ENCODE assay signal across 8 cellular contexts in the genomic region with DNA sequence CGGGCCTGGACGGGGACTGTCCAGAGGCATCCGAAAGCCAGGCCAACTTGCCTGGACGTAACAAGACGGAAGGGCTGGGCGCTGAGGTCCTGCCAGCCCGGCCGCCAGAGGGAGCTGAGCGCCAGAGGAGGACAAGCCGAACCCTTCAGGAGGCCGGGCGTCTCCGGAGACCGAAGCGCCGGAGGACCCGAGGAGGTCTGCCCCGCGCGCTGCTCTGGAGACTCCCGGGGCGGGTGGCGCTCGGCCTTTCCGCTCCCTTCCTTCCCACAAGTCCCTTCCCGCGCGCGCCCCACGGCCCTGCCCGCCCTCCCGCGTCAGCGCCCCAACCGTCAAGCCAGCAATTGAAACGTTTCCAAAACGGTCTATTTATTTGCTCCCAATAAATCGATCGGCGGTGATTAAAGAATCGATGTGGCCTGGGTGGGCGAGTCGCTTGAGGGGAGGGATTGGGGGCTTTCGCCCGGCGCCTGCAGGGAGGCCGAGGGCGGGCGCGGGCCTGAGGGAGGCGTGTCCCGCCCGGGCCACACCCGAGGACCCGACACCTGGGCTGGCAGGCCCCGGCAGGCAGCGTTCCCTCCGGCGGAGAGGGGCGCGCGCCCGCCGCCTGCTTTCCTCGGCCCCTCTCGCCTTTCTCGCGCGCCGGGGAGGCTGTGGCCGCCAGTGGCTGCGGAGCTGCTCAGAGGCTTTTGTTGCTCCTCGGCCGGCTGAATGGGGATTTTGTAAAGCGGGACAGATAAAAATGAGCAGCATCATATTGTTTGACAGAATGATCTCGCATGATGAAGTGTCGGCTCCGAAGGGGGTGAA. TPM values are rescaled to one million over a fixed set of nuclear protein-coding genes. Genes with fewer than 3 reads are reported as not detected.
DNase-seq lines count a peak whose midpoint lies in the region; ATAC-seq and TF ChIP-seq lines count a peak whose summit lies in the region.

No MANE protein-coding gene starts in this region.

- TF ChIP-seq CTCF in dorsolateral prefrontal cortex (IDR thresholded peaks at IDR 0.05 in 54 of 56, conservative IDR thresholded peaks at IDR 0.05 in 2 of 56; ENCODE audit: low read depth in 1 of 56, partially characterized antibody in 56 of 56) (peak in 20 of 56 donors; percentile 10 to 33 (median 18)), lower lobe of right lung (IDR thresholded peaks at IDR 0.05) (peak; percentile 60)

- ATAC-seq in activated CD4-positive, alpha-beta T cell treated with anti-CD3 and anti-CD28 coated beads for 36 hours: peak; percentile 77
- peak; percentile 66 for ATAC-seq in HG02870 (IDR thresholded peaks at IDR 0.05; ENCODE audit: unreplicated experiment)
- ATAC-seq in lower lobe of right lung: peak; percentile 90 to 95
- peak; percentile 56 to 60 for ATAC-seq in stimulated activated naive B cell treated with anti-CD40 and anti-IgM and Interleukin-4, amounts not matched to agents 10 μg/mL and 1 μg/mL and 100 μg/mL, for 72 hours (replicated peaks)

- H3K36me3 Mint-ChIP-seq in activated CD4-positive, alpha-beta T cell treated with anti-CD3 and anti-CD28 coated beads for 36 hours (ENCODE audit: low read depth): peaks cover 9% of the 10 kb centered on the region
- H3K36me3 Mint-ChIP-seq in stimulated activated naive B cell treated with anti-CD40 and anti-IgM and Interleukin-4, amounts not matched to agents 10 μg/mL and 1 μg/mL and 100 μg/mL, for 72 hours: peaks cover 13 to 21% of the 10 kb centered on the region in 2 donors

- peak overlapping the region; percentile 58 for H3K4me3 Mint-ChIP-seq in activated CD4-positive, alpha-beta T cell treated with anti-CD3 and anti-CD28 coated beads for 36 hours
- peak overlapping the region; percentile 52 to 71 for H3K4me3 Mint-ChIP-seq in stimulated activated naive B cell treated with anti-CD40 and anti-IgM and Interleukin-4, amounts not matched to agents 10 μg/mL and 1 μg/mL and 100 μg/mL, for 72 hours

- H3K4me1 Mint-ChIP-seq in activated CD4-positive, alpha-beta T cell treated with anti-CD3 and anti-CD28 coated beads for 36 hours: peaks cover 30% of the 10 kb centered on the region
- peaks cover 21 to 44% of the 10 kb centered on the region in 2 donors for H3K4me1 Mint-ChIP-seq in stimulated activated naive B cell treated with anti-CD40 and anti-IgM and Interleukin-4, amounts not matched to agents 10 μg/mL and 1 μg/mL and 100 μg/mL, for 72 hours

- CTCF ChIA-PET in activated CD4-positive, alpha-beta T cell treated with anti-CD3 and anti-CD28 coated beads for 36 hours (lab: Charles Lee): interaction anchor here (0.6 to 1.7 kb wide), 6 partner anchors 9 to 887 kb away, joined by 3 to 13 read pairs (median 4); no protein-coding TSS in a partner anchor

- H3K27ac Mint-ChIP-seq in activated CD4-positive, alpha-beta T cell treated with anti-CD3 and anti-CD28 coated beads for 36 hours: no peak overlapping the region
- H3K27ac Mint-ChIP-seq in stimulated activated naive B cell treated with anti-CD40 and anti-IgM and Interleukin-4, amounts not matched to agents 10 μg/mL and 1 μg/mL and 100 μg/mL, for 72 hours: no peak overlapping the region

- peak overlapping the region in 39 of 59 donors; percentile 11 to 53 (median 32) for H3K4me3 ChIP-seq in dorsolateral prefrontal cortex
- peak overlapping the region; percentile 56 for H3K4me3 ChIP-seq in lower lobe of right lung

- intact Hi-C loops in activated CD4-positive, alpha-beta T cell treated with anti-CD3 and anti-CD28 coated beads for 36 hours (cut with DNase I, micrococcal nuclease): loop anchor here (1.0 to 2.0 kb wide), 5 partner anchors 14 to 222 kb away; a partner anchor contains a TSS
- intact Hi-C loops in dorsolateral prefrontal cortex (cut with DNase I): no loop called here
- intact Hi-C loops in lower lobe of right lung (cut with DNase I): no loop called here

- no peaks in the 10 kb centered on the region for H3K36me3 ChIP-seq in lower lobe of right lung

- peaks cover 5% of the 10 kb centered on the region for H3K9me3 Mint-ChIP-seq in activated CD4-positive, alpha-beta T cell treated with anti-CD3 and anti-CD28 coated beads for 36 hours (ENCODE audit: low read depth)
- H3K9me3 Mint-ChIP-seq in stimulated activated naive B cell treated with anti-CD40 and anti-IgM and Interleukin-4, amounts not matched to agents 10 μg/mL and 1 μg/mL and 100 μg/mL, for 72 hours: peaks cover 9 to 13% of the 10 kb centered on the region in 2 donors

- H3K27ac ChIP-seq in dorsolateral prefrontal cortex (no peak overlapping the region), lower lobe of right lung (no peak overlapping the region)

- H3K4me1 ChIP-seq in lower lobe of right lung: peaks cover 30% of the 10 kb centered on the region

- H3K27me3 Mint-ChIP-seq in activated CD4-positive, alpha-beta T cell treated with anti-CD3 and anti-CD28 coated beads for 36 hours: peaks cover 67% of the 10 kb centered on the region
- peaks cover 58 to 80% of the 10 kb centered on the region in 2 donors for H3K27me3 Mint-ChIP-seq in stimulated activated naive B cell treated with anti-CD40 and anti-IgM and Interleukin-4, amounts not matched to agents 10 μg/mL and 1 μg/mL and 100 μg/mL, for 72 hours

- no peaks in the 10 kb centered on the region for H3K9me3 ChIP-seq in lower lobe of right lung

- peaks cover 27 to 95% (median 78%) of the 10 kb centered on the region in 45 donors for H3K27me3 ChIP-seq in dorsolateral prefrontal cortex
- H3K27me3 ChIP-seq in lower lobe of right lung (ENCODE audit: low read depth): peaks cover 76% of the 10 kb centered on the region

- peak; percentile 82 for DNase-seq in activated CD4-positive, alpha-beta T cell treated with anti-CD3 and anti-CD28 coated beads for 36 hours
- no peak for DNase-seq in activated CD4-positive, alpha-beta T cell treated with anti-CD3 and anti-CD28 coated beads for 1 hour
- DNase-seq in NCI-H1436 (lab: John Stamatoyannopoulos, UW): peak; percentile 82
- DNase-seq in T-helper 9 cell: peak; percentile 16
- DNase-seq in dorsolateral prefrontal cortex: no peak
- DNase-seq in lower lobe of right lung: peak; percentile 88
- DNase-seq in stimulated activated naive B cell treated with anti-CD40 and anti-IgM and Interleukin-4, amounts not matched to agents 10 μg/mL and 1 μg/mL and 100 μg/mL, for 72 hours: peak; percentile 39

- POLR2A ChIA-PET in activated CD4-positive, alpha-beta T cell treated with anti-CD3 and anti-CD28 coated beads for 36 hours (lab: Charles Lee): no interaction called here

RNA-seq across cellular contexts. Expression of a gene that starts 5.2 kb away (rescaled TPM):
- not detected for total RNA-seq in activated CD4-positive, alpha-beta T cell treated with anti-CD3 and anti-CD28 coated beads for 36 hours
- total RNA-seq in dorsolateral prefrontal cortex (under 1 TPM in 1 of 120 experiments, not detected in 119; 0.27 TPM), lower lobe of right lung (not detected)

RNA-seq across cellular contexts. Expression of a gene that starts 50.2 kb away (rescaled TPM):
- 10 to 100 TPM; 16.2 to 16.3 TPM for total RNA-seq in activated CD4-positive, alpha-beta T cell treated with anti-CD3 and anti-CD28 coated beads for 36 hours
- total RNA-seq in dorsolateral prefrontal cortex (10 to 100 TPM in 103 of 120 experiments, 1 to 10 TPM in 17; 6.3 to 21.8 (median 12.7) TPM), lower lobe of right lung (11.8 TPM)

Comparison
In these comparisons a context has a peak if more than half of its experiments do, and no peak if none do; other contexts are left out.
1. DNase-seq: peak in activated CD4-positive, alpha-beta T cell treated with anti-CD3 and anti-CD28 coated beads for 36 hours (single experiment), NCI-H1436 (single experiment), T-helper 9 cell (single experiment), lower lobe of right lung (single experiment) and stimulated activated naive B cell treated with anti-CD40 and anti-IgM and Interleukin-4, amounts not matched to agents 10 μg/mL and 1 μg/mL and 100 μg/mL, for 72 hours (single experiment); none in activated CD4-positive, alpha-beta T cell treated with anti-CD3 and anti-CD28 coated beads for 1 hour (single experiment) and dorsolateral prefrontal cortex (0 of 10).
2. intact Hi-C loops: an anchor here in activated CD4-positive, alpha-beta T cell treated with anti-CD3 and anti-CD28 coated beads for 36 hours (1.0 to 2.0 kb wide); none called in dorsolateral prefrontal cortex and lower lobe of right lung.
3. Peak in every context shown above with its lines, with median percentiles within 50 percentile points of each other: ATAC-seq.